ENCODE assay signal across 8 cellular contexts in genomic region chr1:114282751-114283403, GRCh38.
DNase-seq lines count a peak whose midpoint lies in the region; ATAC-seq and TF ChIP-seq lines count a peak whose summit lies in the region.

No MANE protein-coding gene starts in this region.

- in situ Hi-C loops in SK-MEL-5 (cut with HindIII; ENCODE audit: low pct_unique_long_range_greater_than_20kb, low sequenced_read_pairs) = no loop called here

- H3K27ac ChIP-seq in HEK293 (ENCODE audit: extremely low read depth, low read depth, low read length) (no peak overlapping the region), parathyroid adenoma (no peak overlapping the region), upper lobe of right lung (no peak overlapping the region)

- H3K36me3 ChIP-seq in HEK293 (ENCODE audit: control insufficient read depth in 2 of 2, insufficient read depth in 1 of 2, low read length in 2 of 2) = no peaks in the 10 kb centered on the region
- H3K36me3 ChIP-seq in parathyroid adenoma (ENCODE audit: control insufficient read depth, insufficient read depth, low read length) = no peaks in the 10 kb centered on the region
- H3K36me3 ChIP-seq in upper lobe of right lung = no peaks in the 10 kb centered on the region

- peak; percentile 99 for ATAC-seq in upper lobe of right lung

- POLR2A ChIA-PET in HEK293 (lab: Yijun Ruan, JAX) = interaction anchor here (0.6 to 0.7 kb wide), 2 partner anchors 302 to 529 kb away, joined by 3 to 5 read pairs; no protein-coding TSS in a partner anchor

- CTCF ChIA-PET in HEK293 (lab: Yijun Ruan, JAX) = interaction anchor here (0.5 to 3.2 kb wide), 65 partner anchors 8 to 776 kb away, joined by 3 to 99 read pairs (median 4); partner anchors contain the start of gene OLFML3

- no peaks in the 10 kb centered on the region for H3K4me1 ChIP-seq in HEK293 (ENCODE audit: control insufficient read depth, insufficient read depth, low read length)
- no peaks in the 10 kb centered on the region for H3K4me1 ChIP-seq in parathyroid adenoma
- no peaks in the 10 kb centered on the region for H3K4me1 ChIP-seq in upper lobe of right lung

- TF ChIP-seq POLR2A in NB4 (IDR thresholded peaks at IDR 0.05; ENCODE audit: extremely low read depth, insufficient read length) = no peak

- no peak overlapping the region for H3K9ac ChIP-seq in parathyroid adenoma

- peak; percentile 37 for DNase-seq in GM04503 (ENCODE audit: low read depth)
- peak; percentile 88 for DNase-seq in NB4 (ENCODE audit: low read depth)
- peak; percentile 90 for DNase-seq in SK-MEL-5 (ENCODE audit: low read depth, low spot score)
- DNase-seq in activated naive CD4-positive, alpha-beta T cell (lab: John Stamatoyannopoulos, UW) = peak; percentile 42 to 78 (median 72)
- DNase-seq in globus pallidus (ENCODE audit: low spot score) = peak; percentile 81
- DNase-seq in upper lobe of right lung = peak; percentile 88

- no peaks in the 10 kb centered on the region for H3K27me3 ChIP-seq in parathyroid adenoma (ENCODE audit: control insufficient read depth, insufficient read depth, low read length)
- H3K27me3 ChIP-seq in upper lobe of right lung = no peaks in the 10 kb centered on the region

- H3K9me3 ChIP-seq in HEK293 (ENCODE audit: control insufficient read depth, insufficient read depth, low read depth, low read length) (no peaks in the 10 kb centered on the region), parathyroid adenoma (ENCODE audit: control insufficient read depth, low read length) (no peaks in the 10 kb centered on the region), upper lobe of right lung (no peaks in the 10 kb centered on the region)

- H3K79me2 ChIP-seq in parathyroid adenoma = no peaks in the 10 kb centered on the region

- intact Hi-C loops in upper lobe of right lung (cut with DNase I) = loop anchor here (5.0 kb wide), 1 partner anchor 301 kb away; no protein-coding TSS in a partner anchor

- no peak overlapping the region for H2AFZ ChIP-seq in parathyroid adenoma

- H3K4me3 ChIP-seq in HEK293 (ENCODE audit: low read depth, low read length) (no peak overlapping the region), NB4 (ENCODE audit: low read depth, low read length) (no peak overlapping the region), parathyroid adenoma (ENCODE audit: low read depth, low read length) (no peak overlapping the region), upper lobe of right lung (no peak overlapping the region)

- TF ChIP-seq CTCF in HEK293 (tag by site-specific recombination; IDR thresholded peaks at IDR 0.05) = peak; percentile 69
- peak; percentile 90 for TF ChIP-seq CTCF in NB4 (IDR thresholded peaks at IDR 0.05; ENCODE audit: low read depth, low read length)
- TF ChIP-seq CTCF in parathyroid adenoma (IDR thresholded peaks at IDR 0.05) = peak; percentile 60
- TF ChIP-seq CTCF in upper lobe of right lung (IDR thresholded peaks at IDR 0.05) = peak; percentile 90

- H3K4me2 ChIP-seq in parathyroid adenoma (ENCODE audit: low read length) = no peak overlapping the region

TF ChIP-seq in HEK293, 187 proteins besides CTCF, POLR2A, EP300 and RAD21:
- TF ChIP-seq ZFHX2 (tag by site-specific recombination; conservative IDR thresholded peaks at IDR 0.05) = no peak
- TF ChIP-seq ZNF146 (tag by site-specific recombination; IDR thresholded peaks at IDR 0.05) = no peak
- TF ChIP-seq MYNN (tag by site-specific recombination; IDR thresholded peaks at IDR 0.05; ENCODE audit: borderline replicate concordance) = no peak
- TF ChIP-seq ZNF654 (tag by site-specific recombination; IDR thresholded peaks at IDR 0.05; ENCODE audit: low read depth) = peak; percentile 70
- peak; percentile 66; the same call in 1 of the 2 replicates for TF ChIP-seq ZNF660 (tag by site-specific recombination; IDR thresholded peaks at IDR 0.05)
- peak; percentile 93 for TF ChIP-seq ZBTB48 (tag by site-specific recombination; IDR thresholded peaks at IDR 0.05)
- 0 out of 2 replicates have a peak, but pooled peaks have one; percentile 22 for TF ChIP-seq SP7 (tag by site-specific recombination; IDR thresholded peaks at IDR 0.05)
TF ChIP-seq in HEK293: peak in this region for 4.

Comparison
In these comparisons a context has a peak if more than half of its experiments do, and no peak if none do; other contexts are left out.
1. DNase-seq: peak in every context shown above with its lines; median percentile 90 in SK-MEL-5; 88 in NB4; 88 in upper lobe of right lung; 81 in globus pallidus; 72 in activated naive CD4-positive, alpha-beta T cell; 37 in GM04503.